In genomic region chr5:91126448-91126847, GRCh38 we compare ENCODE assay signal across 11 cellular contexts.
DNase-seq lines count a peak whose midpoint lies in the region; ATAC-seq, FAIRE-seq and TF ChIP-seq lines count a peak whose summit lies in the region.
"Had no signal": no experiment of that assay in that cellular context is flagged by ENCODE, and none has a peak within 500 bp of the region (broad histone marks: within the 10 kb centered on the region; RNA-seq: fewer than 3 reads in every experiment).

No MANE protein-coding gene starts in this region.

- H3K27ac Mint-ChIP-seq in astrocyte (ENCODE audit: unreplicated experiment): no peak overlapping the region
- H3K27ac Mint-ChIP-seq in stimulated activated naive B cell treated with anti-CD40 and anti-IgM and Interleukin-4, amounts not matched to agents 10 μg/mL and 1 μg/mL and 100 μg/mL, for 72 hours: no peak overlapping the region
- H3K27ac Mint-ChIP-seq: activated T-cell treated with anti-CD3 and anti-CD28 coated beads, Interleukin-2, amount 50 U/mL, for 24 hours had no signal

- H3K9ac ChIP-seq in astrocyte (ENCODE audit: low read length) (no peak overlapping the region), skeletal muscle satellite cell (ENCODE audit: low read depth, low read length) (no peak overlapping the region)

- peak; percentile 92 for DNase-seq in EH (ENCODE audit: low read depth)
- peak; percentile 93 for DNase-seq in astrocyte (ENCODE audit: low read depth)
- no peak for DNase-seq in left ventricle myocardium inferior
- no peak for DNase-seq in activated CD4-positive, alpha-beta T cell treated with anti-CD3 and anti-CD28 coated beads for 4 hours
- no peak for DNase-seq in DMS79 treated with DMSO at 0.1 percent for 48 hours (lab: John Stamatoyannopoulos, UW)
- no peak for DNase-seq in stimulated activated naive B cell treated with anti-CD40 and anti-IgM and Interleukin-4, amounts not matched to agents 10 μg/mL and 1 μg/mL and 100 μg/mL, for 72 hours
- DNase-seq: activated T-cell treated with anti-CD3 and anti-CD28 coated beads, Interleukin-2, amount 50 U/mL, for 24 hours; Caco-2 had no signal

- TF ChIP-seq CTCF in astrocyte (IDR thresholded peaks at IDR 0.05; ENCODE audit: insufficient read depth, low read depth, low read length): no peak
- no peak for TF ChIP-seq CTCF in left ventricle myocardium inferior (IDR thresholded peaks at IDR 0.05; ENCODE audit: borderline replicate concordance)

- H3K27ac ChIP-seq in astrocyte (ENCODE audit: low read depth, low read length) (peak overlapping the region; percentile 10), left ventricle myocardium inferior (replicated peaks) (peak overlapping the region; percentile 78)

- no peaks in the 10 kb centered on the region for H3K27me3 Mint-ChIP-seq in astrocyte (ENCODE audit: low read depth, unreplicated experiment)
- H3K27me3 Mint-ChIP-seq in stimulated activated naive B cell treated with anti-CD40 and anti-IgM and Interleukin-4, amounts not matched to agents 10 μg/mL and 1 μg/mL and 100 μg/mL, for 72 hours: no peaks in the 10 kb centered on the region

- H4K20me1 ChIP-seq in astrocyte (ENCODE audit: insufficient read depth, low read length): no peaks in the 10 kb centered on the region

- H3K36me3 ChIP-seq in astrocyte (ENCODE audit: insufficient read depth, low read length): no peaks in the 10 kb centered on the region
- H3K36me3 ChIP-seq in left ventricle myocardium inferior: no peaks in the 10 kb centered on the region
- no peaks in the 10 kb centered on the region for H3K36me3 ChIP-seq in skeletal muscle satellite cell (ENCODE audit: insufficient read depth, low read length)

- H3K9me3 Mint-ChIP-seq in astrocyte (ENCODE audit: unreplicated experiment): no peaks in the 10 kb centered on the region
- H3K9me3 Mint-ChIP-seq in stimulated activated naive B cell treated with anti-CD40 and anti-IgM and Interleukin-4, amounts not matched to agents 10 μg/mL and 1 μg/mL and 100 μg/mL, for 72 hours: peaks cover 0 to 2% of the 10 kb centered on the region in 2 donors
- H3K9me3 Mint-ChIP-seq: activated T-cell treated with anti-CD3 and anti-CD28 coated beads, Interleukin-2, amount 50 U/mL, for 24 hours had no signal

- H3K4me1 ChIP-seq in astrocyte (ENCODE audit: insufficient read depth, low read length) (peaks cover 21% of the 10 kb centered on the region), left ventricle myocardium inferior (peaks cover 57% of the 10 kb centered on the region), skeletal muscle satellite cell (ENCODE audit: control insufficient read depth, insufficient read depth, low read length) (peaks cover 42% of the 10 kb centered on the region)
- H3K4me1 ChIP-seq: Caco-2 had no signal

- H3K79me2 ChIP-seq in astrocyte (ENCODE audit: insufficient read depth, low read length): no peaks in the 10 kb centered on the region

- no peak overlapping the region for H3K4me3 ChIP-seq in astrocyte (ENCODE audit: insufficient read depth, low read depth, low read length)
- no peak overlapping the region for H3K4me3 ChIP-seq in left ventricle myocardium inferior
- H3K4me3 ChIP-seq in skeletal muscle satellite cell (ENCODE audit: low read length): no peak overlapping the region

- intact Hi-C loops in left ventricle myocardium inferior (cut with micrococcal nuclease): no loop called here

- H3K4me1 Mint-ChIP-seq in astrocyte (ENCODE audit: low read depth, unreplicated experiment): peaks cover 21% of the 10 kb centered on the region
- H3K4me1 Mint-ChIP-seq in stimulated activated naive B cell treated with anti-CD40 and anti-IgM and Interleukin-4, amounts not matched to agents 10 μg/mL and 1 μg/mL and 100 μg/mL, for 72 hours: no peaks in the 10 kb centered on the region

- H2AFZ ChIP-seq in astrocyte (ENCODE audit: low read depth, low read length): no peak overlapping the region

- H3K9me3 ChIP-seq in astrocyte (ENCODE audit: insufficient read depth, low read depth, low read length) (no peaks in the 10 kb centered on the region), left ventricle myocardium inferior (replicated peaks) (no peaks in the 10 kb centered on the region), skeletal muscle satellite cell (replicated peaks; ENCODE audit: low read length) (no peaks in the 10 kb centered on the region)
- H3K9me3 ChIP-seq: Caco-2 had no signal

- H3K4me2 ChIP-seq in astrocyte (ENCODE audit: low read length) (peak overlapping the region; percentile 19), skeletal muscle satellite cell (ENCODE audit: low read length) (peak overlapping the region; percentile 53)

- peak; percentile 64 for FAIRE-seq in astrocyte (lab: Jason Lieb, UNC)
- FAIRE-seq: HepG2 had no signal

- H3K4me3 Mint-ChIP-seq in astrocyte (ENCODE audit: unreplicated experiment): no peak overlapping the region
- no peak overlapping the region for H3K4me3 Mint-ChIP-seq in stimulated activated naive B cell treated with anti-CD40 and anti-IgM and Interleukin-4, amounts not matched to agents 10 μg/mL and 1 μg/mL and 100 μg/mL, for 72 hours
- H3K4me3 Mint-ChIP-seq: activated T-cell treated with anti-CD3 and anti-CD28 coated beads, Interleukin-2, amount 50 U/mL, for 24 hours had no signal

- no peaks in the 10 kb centered on the region for H3K36me3 Mint-ChIP-seq in astrocyte (ENCODE audit: low read depth, unreplicated experiment)
- no peaks in the 10 kb centered on the region for H3K36me3 Mint-ChIP-seq in stimulated activated naive B cell treated with anti-CD40 and anti-IgM and Interleukin-4, amounts not matched to agents 10 μg/mL and 1 μg/mL and 100 μg/mL, for 72 hours

- H3K27me3 ChIP-seq in astrocyte (ENCODE audit: insufficient read depth, low read length): no peaks in the 10 kb centered on the region
- H3K27me3 ChIP-seq in left ventricle myocardium inferior (ENCODE audit: low read depth): no peaks in the 10 kb centered on the region
- H3K27me3 ChIP-seq in skeletal muscle satellite cell (ENCODE audit: control insufficient read depth, insufficient read depth, low read length): no peaks in the 10 kb centered on the region

- ATAC-seq in GM18858 (IDR thresholded peaks at IDR 0.05; ENCODE audit: unreplicated experiment): no peak
- ATAC-seq in stimulated activated naive B cell treated with anti-CD40 and anti-IgM and Interleukin-4, amounts not matched to agents 10 μg/mL and 1 μg/mL and 100 μg/mL, for 72 hours (replicated peaks): no peak

Comparison
In these comparisons a context has a peak if more than half of its experiments do, and no peak if none do; other contexts are left out.
1. DNase-seq: peak in EH (single experiment) and astrocyte (single experiment); none in left ventricle myocardium inferior (single experiment), activated CD4-positive, alpha-beta T cell treated with anti-CD3 and anti-CD28 coated beads for 4 hours (0 of 2), DMS79 treated with DMSO at 0.1 percent for 48 hours (single experiment) and stimulated activated naive B cell treated with anti-CD40 and anti-IgM and Interleukin-4, amounts not matched to agents 10 μg/mL and 1 μg/mL and 100 μg/mL, for 72 hours (single experiment).